1 cellular context compared by ENCODE assay signal in genomic region chr1:3469849-3470649, GRCh38.
TF ChIP-seq lines count a peak whose summit lies in the region.

No MANE protein-coding gene starts in this region.

TF ChIP-seq in GM23338, 12 proteins besides CTCF, POLR2A, EP300 and RAD21 (continued from another document):
- TF ChIP-seq, protein P1, sequence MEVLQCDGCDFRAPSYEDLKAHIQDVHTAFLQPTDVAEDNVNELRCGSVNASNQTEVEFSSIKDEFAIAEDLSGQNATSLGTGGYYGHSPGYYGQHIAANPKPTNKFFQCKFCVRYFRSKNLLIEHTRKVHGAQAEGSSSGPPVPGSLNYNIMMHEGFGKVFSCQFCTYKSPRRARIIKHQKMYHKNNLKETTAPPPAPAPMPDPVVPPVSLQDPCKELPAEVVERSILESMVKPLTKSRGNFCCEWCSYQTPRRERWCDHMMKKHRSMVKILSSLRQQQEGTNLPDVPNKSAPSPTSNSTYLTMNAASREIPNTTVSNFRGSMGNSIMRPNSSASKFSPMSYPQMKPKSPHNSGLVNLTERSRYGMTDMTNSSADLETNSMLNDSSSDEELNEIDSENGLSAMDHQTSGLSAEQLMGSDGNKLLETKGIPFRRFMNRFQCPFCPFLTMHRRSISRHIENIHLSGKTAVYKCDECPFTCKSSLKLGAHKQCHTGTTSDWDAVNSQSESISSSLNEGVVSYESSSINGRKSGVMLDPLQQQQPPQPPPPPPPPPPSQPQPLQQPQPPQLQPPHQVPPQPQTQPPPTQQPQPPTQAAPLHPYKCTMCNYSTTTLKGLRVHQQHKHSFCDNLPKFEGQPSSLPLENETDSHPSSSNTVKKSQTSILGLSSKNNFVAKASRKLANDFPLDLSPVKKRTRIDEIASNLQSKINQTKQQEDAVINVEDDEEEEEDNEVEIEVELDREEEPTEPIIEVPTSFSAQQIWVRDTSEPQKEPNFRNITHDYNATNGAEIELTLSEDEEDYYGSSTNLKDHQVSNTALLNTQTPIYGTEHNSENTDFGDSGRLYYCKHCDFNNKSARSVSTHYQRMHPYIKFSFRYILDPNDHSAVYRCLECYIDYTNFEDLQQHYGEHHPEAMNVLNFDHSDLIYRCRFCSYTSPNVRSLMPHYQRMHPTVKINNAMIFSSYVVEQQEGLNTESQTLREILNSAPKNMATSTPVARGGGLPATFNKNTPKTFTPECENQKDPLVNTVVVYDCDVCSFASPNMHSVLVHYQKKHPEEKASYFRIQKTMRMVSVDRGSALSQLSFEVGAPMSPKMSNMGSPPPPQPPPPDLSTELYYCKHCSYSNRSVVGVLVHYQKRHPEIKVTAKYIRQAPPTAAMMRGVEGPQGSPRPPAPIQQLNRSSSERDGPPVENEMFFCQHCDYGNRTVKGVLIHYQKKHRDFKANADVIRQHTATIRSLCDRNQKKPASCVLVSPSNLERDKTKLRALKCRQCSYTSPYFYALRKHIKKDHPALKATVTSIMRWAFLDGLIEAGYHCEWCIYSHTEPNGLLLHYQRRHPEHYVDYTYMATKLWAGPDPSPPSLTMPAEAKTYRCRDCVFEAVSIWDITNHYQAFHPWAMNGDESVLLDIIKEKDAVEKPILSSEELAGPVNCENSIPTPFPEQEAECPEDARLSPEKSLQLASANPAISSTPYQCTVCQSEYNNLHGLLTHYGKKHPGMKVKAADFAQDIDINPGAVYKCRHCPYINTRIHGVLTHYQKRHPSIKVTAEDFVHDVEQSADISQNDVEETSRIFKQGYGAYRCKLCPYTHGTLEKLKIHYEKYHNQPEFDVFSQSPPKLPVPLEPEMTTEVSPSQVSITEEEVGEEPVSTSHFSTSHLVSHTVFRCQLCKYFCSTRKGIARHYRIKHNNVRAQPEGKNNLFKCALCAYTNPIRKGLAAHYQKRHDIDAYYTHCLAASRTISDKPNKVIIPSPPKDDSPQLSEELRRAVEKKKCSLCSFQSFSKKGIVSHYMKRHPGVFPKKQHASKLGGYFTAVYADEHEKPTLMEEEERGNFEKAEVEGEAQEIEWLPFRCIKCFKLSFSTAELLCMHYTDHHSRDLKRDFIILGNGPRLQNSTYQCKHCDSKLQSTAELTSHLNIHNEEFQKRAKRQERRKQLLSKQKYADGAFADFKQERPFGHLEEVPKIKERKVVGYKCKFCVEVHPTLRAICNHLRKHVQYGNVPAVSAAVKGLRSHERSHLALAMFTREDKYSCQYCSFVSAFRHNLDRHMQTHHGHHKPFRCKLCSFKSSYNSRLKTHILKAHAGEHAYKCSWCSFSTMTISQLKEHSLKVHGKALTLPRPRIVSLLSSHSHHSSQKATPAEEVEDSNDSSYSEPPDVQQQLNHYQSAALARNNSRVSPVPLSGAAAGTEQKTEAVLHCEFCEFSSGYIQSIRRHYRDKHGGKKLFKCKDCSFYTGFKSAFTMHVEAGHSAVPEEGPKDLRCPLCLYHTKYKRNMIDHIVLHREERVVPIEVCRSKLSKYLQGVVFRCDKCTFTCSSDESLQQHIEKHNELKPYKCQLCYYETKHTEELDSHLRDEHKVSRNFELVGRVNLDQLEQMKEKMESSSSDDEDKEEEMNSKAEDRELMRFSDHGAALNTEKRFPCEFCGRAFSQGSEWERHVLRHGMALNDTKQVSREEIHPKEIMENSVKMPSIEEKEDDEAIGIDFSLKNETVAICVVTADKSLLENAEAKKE (CRISPR knock-in tag; IDR thresholded peaks at IDR 0.05), result no peak
- TF ChIP-seq ZNF114 (CRISPR knock-in tag; IDR thresholded peaks at IDR 0.05) (no peak), NANOG (IDR thresholded peaks at IDR 0.05; ENCODE audit: borderline replicate concordance) (no peak), POLR2AphosphoS5 (IDR thresholded peaks at IDR 0.05; ENCODE audit: low read depth) (no peak)
TF ChIP-seq in GM23338: peak in this region for 0.
